In the genomic region with DNA sequence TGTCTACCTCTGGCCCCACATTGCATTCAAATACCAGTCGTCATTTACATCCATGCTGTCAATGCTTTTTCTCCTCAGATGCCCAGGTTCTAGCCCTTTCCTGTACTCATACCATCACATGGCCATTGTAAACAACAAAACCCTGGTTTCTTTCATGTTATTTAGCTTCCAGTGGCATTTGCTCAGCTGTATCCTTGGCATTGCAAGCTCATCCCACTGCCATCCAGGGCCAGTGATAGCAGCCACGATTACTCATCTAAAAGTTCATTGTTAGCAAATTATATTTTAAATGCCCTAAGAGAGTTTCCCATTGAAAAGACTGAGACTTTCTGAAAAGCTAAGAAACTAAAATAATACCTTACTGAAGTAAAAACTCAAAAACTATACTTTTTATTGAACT, we compare ENCODE assay signal across 25 cellular contexts. TPM values are rescaled to one million over a fixed set of nuclear protein-coding genes. Genes with fewer than 3 reads are reported as not detected.
"Had no signal": no experiment of that assay in that cellular context is flagged by ENCODE, and none has a peak within 500 bp of the region (broad histone marks: within the 10 kb centered on the region; RNA-seq: fewer than 3 reads in every experiment).

No MANE protein-coding gene starts in this region.

- H3K4me2 ChIP-seq: hepatocyte had no signal

- ATAC-seq: activated naive CD4-positive, alpha-beta T cell treated with anti-CD3 and anti-CD28 coated beads, Interleukin-2, amount 50 U/mL, for 72 hours; body of pancreas; gastroesophageal sphincter; naive thymus-derived CD8-positive, alpha-beta T cell; right cardiac atrium had no signal

- H3K27me3 ChIP-seq: body of pancreas, cardiac muscle cell, colonic mucosa, dorsolateral prefrontal cortex, gastroesophageal sphincter, hepatocyte, transverse colon had no signal

- DNase-seq: activated CD4-positive, alpha-beta memory T cell treated with anti-CD3 and anti-CD28 coated beads, Interleukin-2, amount 10 ng/mL, durations not matched to agents 7 days and 5 days; activated CD4-positive, alpha-beta T cell treated with anti-CD3 and anti-CD28 coated beads, Interleukin-2, amount 10 ng/mL, durations not matched to agents 7 days and 5 days; activated CD4-positive, CD25-positive, alpha-beta regulatory T cell treated with anti-CD3 and anti-CD28 coated beads, Interleukin-2, amount 50 U/mL, for 72 hours; activated naive CD4-positive, alpha-beta T cell; activated T-cell treated with anti-CD3 and anti-CD28 coated beads, Interleukin-2, amount 50 U/mL, for 48 hours; aorta; body of pancreas; cerebellar nuclear complex; colonic mucosa; dorsolateral prefrontal cortex; effector memory CD4-positive, alpha-beta T cell; islet precursor cell; left ventricle myocardium inferior; naive thymus-derived CD8-positive, alpha-beta T cell; nucleus accumbens; right cardiac atrium; stimulated activated CD4-positive, alpha-beta T cell treated with anti-CD3 and anti-CD28 coated beads, Interleukin-2, amount 100 ng/mL, for 48 hours; stimulated activated naive CD4-positive, alpha-beta T cell treated with Interleukin-2 at 50 U/mL for 16 hours; T-helper 9 cell; transverse colon had no signal

- H2AFZ ChIP-seq: hepatocyte, parathyroid adenoma had no signal

- H3K9me3 ChIP-seq: body of pancreas, colonic mucosa, gastroesophageal sphincter, left ventricle myocardium inferior, transverse colon had no signal

- H3K79me2 ChIP-seq: hepatocyte, parathyroid adenoma had no signal

- H3K4me1 ChIP-seq: body of pancreas, colonic mucosa, gastroesophageal sphincter, left ventricle myocardium inferior, parathyroid adenoma, transverse colon had no signal

- H3K36me3 ChIP-seq: cardiac muscle cell, colonic mucosa, gastroesophageal sphincter, left ventricle myocardium inferior, transverse colon had no signal

- H3K4me3 ChIP-seq: body of pancreas, cardiac muscle cell, colonic mucosa, dorsolateral prefrontal cortex, gastroesophageal sphincter, hepatocyte, left ventricle myocardium inferior, transverse colon had no signal

- H3K27ac ChIP-seq: body of pancreas, cardiac muscle cell, colonic mucosa, dorsolateral prefrontal cortex, gastroesophageal sphincter, hepatocyte, left ventricle myocardium inferior, parathyroid adenoma, transverse colon had no signal

RNA-seq across cellular contexts. Expression of a gene that starts 34.0 kb away (rescaled TPM):
- total RNA-seq: activated CD4-positive, alpha-beta memory T cell treated with anti-CD3 and anti-CD28 coated beads, Interleukin-2, amount 10 ng/mL, durations not matched to agents 7 days and 5 days; activated CD4-positive, alpha-beta T cell treated with anti-CD3 and anti-CD28 coated beads, Interleukin-2, amount 10 ng/mL, durations not matched to agents 7 days and 5 days; activated naive CD4-positive, alpha-beta T cell treated with anti-CD3 and anti-CD28 coated beads, Interleukin-2, amount 50 U/mL, for 72 hours; naive thymus-derived CD8-positive, alpha-beta T cell had no signal
- polyA plus RNA-seq: naive thymus-derived CD8-positive, alpha-beta T cell had no signal
